Comparison of ENCODE assay signal across 1 cellular context in the genomic region with DNA sequence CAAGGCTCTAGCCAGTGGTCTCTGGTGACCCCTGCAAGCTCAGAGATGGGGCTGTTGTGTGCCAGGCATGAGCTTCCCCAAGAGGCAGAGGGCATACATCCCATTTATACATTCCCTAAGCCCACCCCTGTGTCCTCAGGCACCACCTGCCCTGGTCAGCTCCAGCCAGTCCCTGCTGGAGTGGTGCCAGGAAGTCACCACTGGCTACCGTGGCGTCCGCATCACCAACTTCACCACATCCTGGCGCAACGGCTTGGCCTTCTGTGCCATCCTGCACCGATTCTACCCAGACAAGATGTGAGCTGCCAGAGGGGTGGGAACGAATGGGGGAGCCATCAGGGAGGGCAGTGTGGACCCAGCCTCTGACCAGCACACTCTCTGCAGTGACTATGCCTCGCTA.
TF ChIP-seq lines count a peak whose summit lies in the region.

No MANE protein-coding gene starts in this region.

TF ChIP-seq in WTC11, 78 proteins besides CTCF, POLR2A, EP300 and RAD21 (continued from another document):
- TF ChIP-seq, protein P1, sequence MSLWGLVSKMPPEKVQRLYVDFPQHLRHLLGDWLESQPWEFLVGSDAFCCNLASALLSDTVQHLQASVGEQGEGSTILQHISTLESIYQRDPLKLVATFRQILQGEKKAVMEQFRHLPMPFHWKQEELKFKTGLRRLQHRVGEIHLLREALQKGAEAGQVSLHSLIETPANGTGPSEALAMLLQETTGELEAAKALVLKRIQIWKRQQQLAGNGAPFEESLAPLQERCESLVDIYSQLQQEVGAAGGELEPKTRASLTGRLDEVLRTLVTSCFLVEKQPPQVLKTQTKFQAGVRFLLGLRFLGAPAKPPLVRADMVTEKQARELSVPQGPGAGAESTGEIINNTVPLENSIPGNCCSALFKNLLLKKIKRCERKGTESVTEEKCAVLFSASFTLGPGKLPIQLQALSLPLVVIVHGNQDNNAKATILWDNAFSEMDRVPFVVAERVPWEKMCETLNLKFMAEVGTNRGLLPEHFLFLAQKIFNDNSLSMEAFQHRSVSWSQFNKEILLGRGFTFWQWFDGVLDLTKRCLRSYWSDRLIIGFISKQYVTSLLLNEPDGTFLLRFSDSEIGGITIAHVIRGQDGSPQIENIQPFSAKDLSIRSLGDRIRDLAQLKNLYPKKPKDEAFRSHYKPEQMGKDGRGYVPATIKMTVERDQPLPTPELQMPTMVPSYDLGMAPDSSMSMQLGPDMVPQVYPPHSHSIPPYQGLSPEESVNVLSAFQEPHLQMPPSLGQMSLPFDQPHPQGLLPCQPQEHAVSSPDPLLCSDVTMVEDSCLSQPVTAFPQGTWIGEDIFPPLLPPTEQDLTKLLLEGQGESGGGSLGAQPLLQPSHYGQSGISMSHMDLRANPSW (CRISPR knock-in tag; conservative IDR thresholded peaks at IDR 0.05; ENCODE audit: low read depth): no peak
- no peak for TF ChIP-seq SMAD3 (CRISPR knock-in tag; IDR thresholded peaks at IDR 0.05; ENCODE audit: borderline replicate concordance)
- TF ChIP-seq ETV6 (CRISPR knock-in tag; IDR thresholded peaks at IDR 0.05): no peak
- TF ChIP-seq, protein P2, sequence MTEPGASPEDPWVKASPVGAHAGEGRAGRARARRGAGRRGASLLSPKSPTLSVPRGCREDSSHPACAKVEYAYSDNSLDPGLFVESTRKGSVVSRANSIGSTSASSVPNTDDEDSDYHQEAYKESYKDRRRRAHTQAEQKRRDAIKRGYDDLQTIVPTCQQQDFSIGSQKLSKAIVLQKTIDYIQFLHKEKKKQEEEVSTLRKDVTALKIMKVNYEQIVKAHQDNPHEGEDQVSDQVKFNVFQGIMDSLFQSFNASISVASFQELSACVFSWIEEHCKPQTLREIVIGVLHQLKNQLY (CRISPR knock-in tag; IDR thresholded peaks at IDR 0.05): no peak
- TF ChIP-seq, protein P3, sequence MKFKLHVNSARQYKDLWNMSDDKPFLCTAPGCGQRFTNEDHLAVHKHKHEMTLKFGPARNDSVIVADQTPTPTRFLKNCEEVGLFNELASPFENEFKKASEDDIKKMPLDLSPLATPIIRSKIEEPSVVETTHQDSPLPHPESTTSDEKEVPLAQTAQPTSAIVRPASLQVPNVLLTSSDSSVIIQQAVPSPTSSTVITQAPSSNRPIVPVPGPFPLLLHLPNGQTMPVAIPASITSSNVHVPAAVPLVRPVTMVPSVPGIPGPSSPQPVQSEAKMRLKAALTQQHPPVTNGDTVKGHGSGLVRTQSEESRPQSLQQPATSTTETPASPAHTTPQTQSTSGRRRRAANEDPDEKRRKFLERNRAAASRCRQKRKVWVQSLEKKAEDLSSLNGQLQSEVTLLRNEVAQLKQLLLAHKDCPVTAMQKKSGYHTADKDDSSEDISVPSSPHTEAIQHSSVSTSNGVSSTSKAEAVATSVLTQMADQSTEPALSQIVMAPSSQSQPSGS (CRISPR knock-in tag; IDR thresholded peaks at IDR 0.05; ENCODE audit: borderline replicate concordance, low read depth): no peak
- TF ChIP-seq SP1 (CRISPR knock-in tag; conservative IDR thresholded peaks at IDR 0.05): no peak
- TF ChIP-seq, protein P4, sequence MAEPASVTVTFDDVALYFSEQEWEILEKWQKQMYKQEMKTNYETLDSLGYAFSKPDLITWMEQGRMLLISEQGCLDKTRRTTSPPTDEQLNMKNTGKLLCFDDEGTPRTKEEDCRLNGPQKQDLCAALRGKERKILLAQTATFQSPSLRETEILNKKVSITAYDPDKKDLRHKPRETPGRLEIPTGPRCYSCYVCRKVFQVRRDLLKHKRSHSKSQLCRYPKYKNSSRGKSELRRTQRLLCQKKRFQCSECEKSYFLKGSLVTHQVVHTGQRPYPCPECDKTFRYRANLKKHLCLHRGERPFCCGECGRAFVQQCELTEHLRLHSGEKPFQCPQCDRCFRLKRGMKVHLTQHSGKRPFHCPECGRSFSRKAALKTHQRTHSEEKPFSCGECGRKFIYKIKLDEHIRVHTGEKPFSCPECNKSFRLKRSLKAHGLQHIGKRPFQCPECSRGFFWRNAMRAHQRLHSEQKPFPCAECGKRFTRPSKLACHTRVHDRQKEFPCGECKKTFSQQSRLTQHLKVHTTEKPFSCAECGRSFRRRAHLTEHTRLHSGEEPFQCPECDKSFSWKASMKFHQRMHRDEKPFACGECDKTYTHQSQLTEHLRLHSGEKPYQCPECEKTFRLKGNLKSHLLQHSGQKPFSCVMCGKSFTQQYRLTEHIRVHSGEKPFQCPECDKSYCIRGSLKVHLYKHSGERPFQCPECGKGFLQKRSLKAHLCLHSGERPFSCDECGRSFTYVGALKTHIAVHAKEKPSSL (CRISPR knock-in tag; conservative IDR thresholded peaks at IDR 0.05): no peak
- TF ChIP-seq RORB (CRISPR knock-in tag; IDR thresholded peaks at IDR 0.05): no peak
